ENCODE assay signal across 35 cellular contexts in genomic region chr12:33892425-33892824, GRCh38.
"Had no signal": no experiment of that assay in that cellular context is flagged by ENCODE, and none has a peak within 500 bp of the region (broad histone marks: within the 10 kb centered on the region; RNA-seq: fewer than 3 reads in every experiment).

No MANE protein-coding gene starts in this region.

- H3K4me3 ChIP-seq: MG63 had no signal

- H3K27me3 ChIP-seq: MG63 had no signal

- DNase-seq: Karpas-422, Kasumi-1, MG63, MM.1S, MV-4-11, NCI-H1048, NCI-H1092, NCI-H1092 treated with DMSO at 0.1 percent for 48 hours, NCI-H1105, NCI-H1105 treated with DMSO at 0.1 percent for 48 hours, NCI-H1417, NCI-H1417 treated with DMSO at 0.1 percent for 48 hours, NCI-H1436, NCI-H1436 treated with DMSO at 0.1 percent for 48 hours, NCI-H146, NCI-H1694, NCI-H1694 treated with DMSO at 0.1 percent for 48 hours, NCI-H187, NCI-H187 treated with DMSO at 0.1 percent for 48 hours, NCI-H1930, NCI-H2029, NCI-H2029 treated with DMSO at 0.1 percent for 48 hours, NCI-H2081, NCI-H2081 treated with DMSO at 0.1 percent for 48 hours, NCI-H2107, NCI-H2171, NCI-H2171 treated with DMSO at 0.1 percent for 48 hours, NCI-H2227 treated with DMSO at 0.1 percent for 48 hours, NCI-H226, NCI-H345, NCI-H446, NCI-H446 treated with DMSO at 0.1 percent for 48 hours, NCI-H510A, NCI-H510A treated with DMSO at 0.1 percent for 48 hours, NCI-H524 had no signal

- H3K9me3 ChIP-seq: MG63 had no signal

- H3K36me3 ChIP-seq: MG63 had no signal
